ENCODE assay signal across 17 cellular contexts in the genomic region with DNA sequence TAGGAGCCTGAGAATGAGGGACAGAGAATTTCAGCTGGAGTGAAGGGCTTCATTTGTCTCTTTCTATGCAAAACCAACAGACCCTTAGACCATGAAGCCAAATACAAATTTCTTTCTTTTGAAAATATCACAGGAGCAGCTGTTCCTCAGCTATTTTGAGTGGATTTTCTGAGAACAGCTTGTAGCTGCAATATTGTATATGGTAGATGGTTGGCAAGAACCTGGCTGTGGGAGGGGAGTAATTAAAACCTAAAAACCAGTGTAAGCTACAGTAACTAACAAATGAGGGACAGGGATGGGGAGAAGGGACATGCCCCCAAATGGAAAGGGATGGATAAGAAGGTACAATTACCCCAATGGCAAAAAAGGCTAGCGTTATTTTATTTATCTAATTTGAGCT.
A peak's percentile ranks its signal among the peaks of the same experiment; 100 is the strongest.
DNase-seq lines count a peak whose midpoint lies in the region; FAIRE-seq and TF ChIP-seq lines count a peak whose summit lies in the region.
"Had no signal": no experiment of that assay in that cellular context is flagged by ENCODE, and none has a peak within 500 bp of the region (broad histone marks: within the 10 kb centered on the region; RNA-seq: fewer than 3 reads in every experiment).

No MANE protein-coding gene starts in this region.

- no peak for TF ChIP-seq CTCF in endothelial cell of umbilical vein (IDR thresholded peaks at IDR 0.05; ENCODE audit: extremely low read depth in 1 of 2, insufficient read depth in 1 of 2, low read depth in 1 of 2, low read length in 2 of 2)

- BruUV-seq in endothelial cell of umbilical vein (replicated peaks; lab: Mats Ljungman, UMichigan): no TSS peak

- H3K36me3 Mint-ChIP-seq in activated naive CD4-positive, alpha-beta T cell treated with anti-CD3 and anti-CD28 coated beads for 36 hours (ENCODE audit: low read depth): no peaks in the 10 kb centered on the region
- H3K36me3 Mint-ChIP-seq: CD4-positive, alpha-beta memory T cell had no signal

- no peak overlapping the region for H3K9ac ChIP-seq in endothelial cell of umbilical vein (replicated peaks; ENCODE audit: extremely low read depth, insufficient read depth, low read length)

- POLR2A ChIA-PET in endothelial cell of umbilical vein (lab: Charles Lee): no interaction called here

- H3K27me3 ChIP-seq in endothelial cell of umbilical vein (ENCODE audit: control insufficient read depth in 2 of 2, insufficient read depth in 2 of 2, low read length in 2 of 2): no peaks in the 10 kb centered on the region

- H3K9me3 Mint-ChIP-seq in activated naive CD4-positive, alpha-beta T cell treated with anti-CD3 and anti-CD28 coated beads for 36 hours: no peaks in the 10 kb centered on the region

- no peaks in the 10 kb centered on the region for H3K9me1 ChIP-seq in endothelial cell of umbilical vein (replicated peaks; ENCODE audit: control insufficient read depth, extremely low read depth, insufficient read depth, low read length)

- no peak overlapping the region for H2AFZ ChIP-seq in endothelial cell of umbilical vein (ENCODE audit: low read depth, low read length)
- H2AFZ ChIP-seq: GM23338 had no signal

- no peak overlapping the region for H3K4me3 ChIP-seq in endothelial cell of umbilical vein (replicated peaks in 1 of 3; ENCODE audit: insufficient read depth in 1 of 3, low read depth in 1 of 3, low read length in 3 of 3)
- H3K4me3 ChIP-seq: GM23338 had no signal

- H3K9me3 ChIP-seq in endothelial cell of umbilical vein (replicated peaks; ENCODE audit: control insufficient read depth, insufficient read depth, low read length): no peaks in the 10 kb centered on the region

- DNase-seq in endothelial cell of umbilical vein (ENCODE audit: low read depth, low spot score) (no peak), superior temporal gyrus (ENCODE audit: extremely low spot score) (peak; percentile 58), HuH-7.5 (ENCODE audit: low spot score) (no peak)
- no peak for DNase-seq in effector CD8-positive, alpha-beta T cell (lab: John Stamatoyannopoulos, UW)
- no peak for DNase-seq in activated naive CD4-positive, alpha-beta T cell treated with anti-CD3 and anti-CD28 coated beads for 36 hours
- DNase-seq: C1 segment of cervical spinal cord; Calu3; CD4-positive, alpha-beta memory T cell; COR-L47; DMS53; DMS79 treated with DMSO at 0.1 percent for 48 hours; GF-D8; H9 had no signal

- H3K27ac Mint-ChIP-seq in activated naive CD4-positive, alpha-beta T cell treated with anti-CD3 and anti-CD28 coated beads for 36 hours: no peak overlapping the region
- H3K27ac Mint-ChIP-seq: CD4-positive, alpha-beta memory T cell; GM23338; H9 had no signal

- no peaks in the 10 kb centered on the region for H4K20me1 ChIP-seq in endothelial cell of umbilical vein (replicated peaks; ENCODE audit: control insufficient read depth, extremely low read depth, insufficient read depth, low read length)

- peaks cover 43% of the 10 kb centered on the region for H3K4me1 ChIP-seq in endothelial cell of umbilical vein (ENCODE audit: control insufficient read depth, extremely low read depth, insufficient read depth, low read length)

- no peaks in the 10 kb centered on the region for H3K36me3 ChIP-seq in endothelial cell of umbilical vein (ENCODE audit: control insufficient read depth in 2 of 2, extremely low read depth in 1 of 2, insufficient read depth in 2 of 2, low read length in 2 of 2)

- CTCF ChIA-PET in endothelial cell of umbilical vein (lab: Charles Lee): interaction anchor here (1.9 to 2.5 kb wide), 2 partner anchors 18 to 77 kb away, joined by 4 to 7 read pairs; no protein-coding TSS in a partner anchor
- CTCF ChIA-PET in activated naive CD4-positive, alpha-beta T cell treated with anti-CD3 and anti-CD28 coated beads for 36 hours (lab: Charles Lee): interaction anchor here (1.0 kb wide), 1 partner anchor 15 kb away, joined by 3 read pairs; no protein-coding TSS in a partner anchor

- no peaks in the 10 kb centered on the region for H3K27me3 Mint-ChIP-seq in activated naive CD4-positive, alpha-beta T cell treated with anti-CD3 and anti-CD28 coated beads for 36 hours (ENCODE audit: low read depth)
- H3K27me3 Mint-ChIP-seq: CD4-positive, alpha-beta memory T cell had no signal

- no peak for FAIRE-seq in endothelial cell of umbilical vein (lab: Jason Lieb, UNC)
- FAIRE-seq: GM12891, GM18507 had no signal

- dilution Hi-C loops in endothelial cell of umbilical vein (cut with MboI; ENCODE audit: extremely low pct_ligation_motif_present, low sequenced_read_pairs): no loop called here

- no peak overlapping the region for H3K4me2 ChIP-seq in endothelial cell of umbilical vein (ENCODE audit: insufficient read depth, low read length)
- H3K4me2 ChIP-seq: GM23338 had no signal

- TF ChIP-seq POLR2A in endothelial cell of umbilical vein (IDR thresholded peaks at IDR 0.05; ENCODE audit: low read depth, low read length): no peak

- H3K27ac ChIP-seq in angular gyrus (ENCODE audit: low read depth, low read length) (peak overlapping the region; percentile 67), endothelial cell of umbilical vein (ENCODE audit: insufficient read depth, low read depth, low read length) (peak overlapping the region; percentile 5)

- no peaks in the 10 kb centered on the region for H3K79me2 ChIP-seq in endothelial cell of umbilical vein (ENCODE audit: control insufficient read depth, insufficient read depth, low read length)

- intact Hi-C loops in endothelial cell of umbilical vein (cut with micrococcal nuclease): loop anchor here (5.0 kb wide), 2 partner anchors 176 to 624 kb away; no protein-coding TSS in a partner anchor
- intact Hi-C loops in activated naive CD4-positive, alpha-beta T cell treated with anti-CD3 and anti-CD28 coated beads for 36 hours (cut with micrococcal nuclease): no loop called here

- no peaks in the 10 kb centered on the region for H3K4me1 Mint-ChIP-seq in activated naive CD4-positive, alpha-beta T cell treated with anti-CD3 and anti-CD28 coated beads for 36 hours (ENCODE audit: low read depth)

- no peak overlapping the region for H3K4me3 Mint-ChIP-seq in activated naive CD4-positive, alpha-beta T cell treated with anti-CD3 and anti-CD28 coated beads for 36 hours
- H3K4me3 Mint-ChIP-seq: CD4-positive, alpha-beta memory T cell; GM23338; H9 had no signal

TF ChIP-seq in endothelial cell of umbilical vein, 7 proteins besides CTCF, POLR2A, EP300 and RAD21:
- TF ChIP-seq FOS (IDR thresholded peaks at IDR 0.05; ENCODE audit: borderline replicate concordance, insufficient read depth, low read length): no peak
- TF ChIP-seq, protein P1, sequence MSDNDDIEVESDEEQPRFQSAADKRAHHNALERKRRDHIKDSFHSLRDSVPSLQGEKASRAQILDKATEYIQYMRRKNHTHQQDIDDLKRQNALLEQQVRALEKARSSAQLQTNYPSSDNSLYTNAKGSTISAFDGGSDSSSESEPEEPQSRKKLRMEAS (IDR thresholded peaks at IDR 0.05; ENCODE audit: insufficient read depth, insufficient read length): no peak
- no peak for TF ChIP-seq MYC (IDR thresholded peaks at IDR 0.05; ENCODE audit: low read depth, low read length)
- no peak for TF ChIP-seq EZH2 (IDR thresholded peaks at IDR 0.05; ENCODE audit: borderline replicate concordance, low read depth, low read length, severe bottlenecking)
- TF ChIP-seq POLR2AphosphoS5 (IDR thresholded peaks at IDR 0.05; ENCODE audit: insufficient read depth, low read depth, low read length): no peak
- no peak for TF ChIP-seq GATA2 (IDR thresholded peaks at IDR 0.05; ENCODE audit: insufficient read depth, insufficient read length, low read depth, low read length)
- TF ChIP-seq JUN (IDR thresholded peaks at IDR 0.05; ENCODE audit: borderline replicate concordance, insufficient read depth, insufficient read length, low read depth): no peak
TF ChIP-seq in endothelial cell of umbilical vein: peak in this region for 0.
